9 cellular contexts compared by ENCODE assay signal in the genomic region with DNA sequence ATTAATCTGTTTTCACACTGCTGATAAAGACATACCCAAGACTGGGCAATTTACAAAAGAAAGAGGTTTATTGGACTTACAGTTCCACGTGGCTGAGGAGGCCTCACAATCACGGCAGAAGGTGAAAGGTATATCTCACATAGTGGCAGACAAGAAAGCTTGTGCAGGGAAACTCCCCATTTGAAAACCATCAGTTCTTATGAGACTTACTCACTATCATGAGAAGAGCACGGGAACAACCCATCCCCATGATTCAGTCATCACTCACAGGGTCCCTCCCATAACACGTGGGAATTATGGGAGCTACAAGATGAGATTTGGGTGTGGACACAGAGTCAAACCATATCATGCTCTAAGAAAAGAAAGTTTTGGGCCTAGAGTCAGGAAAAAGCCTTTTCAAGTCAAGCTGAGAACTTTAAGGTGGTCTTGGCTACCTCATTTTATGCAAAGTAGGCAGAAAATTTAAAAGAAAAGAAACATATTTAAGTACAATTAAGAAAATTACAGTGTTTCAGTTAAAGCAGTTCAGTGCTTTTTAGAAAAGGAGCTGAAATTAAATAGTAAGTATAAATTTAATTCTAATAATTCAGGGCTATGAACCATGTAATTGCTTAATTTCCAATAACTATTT. TPM values are rescaled to one million over a fixed set of nuclear protein-coding genes. Genes with fewer than 3 reads are reported as not detected.
DNase-seq lines count a peak whose midpoint lies in the region; ATAC-seq, FAIRE-seq and TF ChIP-seq lines count a peak whose summit lies in the region.
"Had no signal": no experiment of that assay in that cellular context is flagged by ENCODE, and none has a peak within 500 bp of the region (broad histone marks: within the 10 kb centered on the region; RNA-seq: fewer than 3 reads in every experiment).

No MANE protein-coding gene starts in this region.

- SMC1A ChIA-PET in GM12878 (lab: Charles Lee; ENCODE audit: uncharacterized antibody, unreplicated experiment): interaction anchor here (0.8 to 10.6 kb wide), 11 partner anchors 18 to 144 kb away, joined by 3 to 87 read pairs (median 3); a partner anchor contains a TSS

- H4K20me1 ChIP-seq in GM12878 (ENCODE audit: control insufficient read depth, insufficient read depth): no peaks in the 10 kb centered on the region

- CTCF ChIA-PET in GM12878 (lab: Yijun Ruan, JAX): interaction anchor here (0.6 to 3.8 kb wide), 7 partner anchors 27 to 256 kb away, joined by 3 to 75 read pairs (median 3); a partner anchor contains a TSS
- CTCF ChIA-PET in GM10248 (lab: Yijun Ruan, JAX): interaction anchor here (1.5 kb wide), 1 partner anchor 114 kb away, joined by 4 read pairs; no protein-coding TSS in a partner anchor

- TF ChIP-seq CTCF in GM12878 (IDR thresholded peaks at IDR 0.05 in 2 of 3, conservative IDR thresholded peaks at IDR 0.05 in 1 of 3; ENCODE audit: control insufficient read depth in 2 of 3, extremely low read depth in 1 of 3, insufficient read depth in 1 of 3, low read depth in 3 of 3, low read length in 3 of 3) (no peak), spleen (IDR thresholded peaks at IDR 0.05 in 8 of 11, conservative IDR thresholded peaks at IDR 0.05 in 3 of 11) (no peak), GM10248 (IDR thresholded peaks at IDR 0.05; ENCODE audit: control extremely low read depth, extremely low read depth, low read depth, missing control alignments) (no peak)

- H3K27me3 ChIP-seq in GM12878 (replicated peaks in 1 of 2; ENCODE audit: control insufficient read depth in 2 of 2, insufficient read depth in 2 of 2, low read length in 1 of 2) (no peaks in the 10 kb centered on the region), mucosa of rectum (ENCODE audit: control insufficient read depth in 2 of 2, insufficient read depth in 2 of 2, low read length in 2 of 2) (no peaks in the 10 kb centered on the region), spleen (replicated peaks in 1 of 7) (peaks cover 0 to 16% (median 0%) of the 10 kb centered on the region in 7 donors)

- in situ Hi-C loops in GM12878 (cut with MboI): no loop called here

- H3K4me3 ChIP-seq in GM12878: peak overlapping the region; percentile 90; the same call in 1 of the 2 replicates
- peak overlapping the region in 1 of 2 donors; percentile 78 for H3K4me3 ChIP-seq in mucosa of rectum (ENCODE audit: low read length in 2 of 2)
- no peak overlapping the region for H3K4me3 ChIP-seq in spleen

- intact Hi-C loops in GM12878 (cut with micrococcal nuclease; ENCODE audit: unreplicated experiment) (no loop called here), spleen (cut with DNase I; ENCODE audit: low total_unique reads) (loop anchor here (10.0 kb wide), 1 partner anchor 148 kb away; a partner anchor contains a TSS)

- no peak for FAIRE-seq in GM12878 (lab: Jason Lieb, UNC)

- no peak overlapping the region for H3K4me2 ChIP-seq in GM12878 (ENCODE audit: control insufficient read depth, insufficient read depth)

- no peak for TF ChIP-seq RAD21 in GM12878 (IDR thresholded peaks at IDR 0.05; ENCODE audit: insufficient read depth, low read depth, low read length)

- no peak overlapping the region for H3K9ac ChIP-seq in GM12878 (ENCODE audit: control insufficient read depth, insufficient read depth, low read length)
- no peak overlapping the region for H3K9ac ChIP-seq in mucosa of rectum (ENCODE audit: low read depth in 1 of 2, low read length in 2 of 2)

- H3K79me2 ChIP-seq in GM12878 (ENCODE audit: control insufficient read depth, insufficient read depth, low read length): no peaks in the 10 kb centered on the region

- no peak overlapping the region for H3K27ac ChIP-seq in GM12878 (ENCODE audit: control insufficient read depth, insufficient read depth)
- peak overlapping the region; percentile 94 to 96 for H3K27ac ChIP-seq in mucosa of rectum (ENCODE audit: low read depth in 2 of 2, low read length in 2 of 2)
- H3K27ac ChIP-seq in spleen: no peak overlapping the region
- H3K27ac ChIP-seq: neutrophil had no signal

- TF ChIP-seq EP300 in GM12878 (IDR thresholded peaks at IDR 0.05; ENCODE audit: borderline replicate concordance in 1 of 2, control insufficient read depth in 1 of 2, low read depth in 2 of 2, low read length in 2 of 2): no peak

- H2AFZ ChIP-seq in GM12878 (ENCODE audit: control insufficient read depth, low read depth, low read length): no peak overlapping the region

- RAD21 ChIA-PET in GM12878 (lab: Charles Lee; ENCODE audit: unreplicated experiment): interaction anchor here (0.8 to 3.5 kb wide), 10 partner anchors 26 to 253 kb away, joined by 3 to 22 read pairs (median 4); a partner anchor contains a TSS

- TF ChIP-seq POLR2A in GM12878 (IDR thresholded peaks at IDR 0.05; ENCODE audit: low read depth, low read length) (no peak), spleen (IDR thresholded peaks at IDR 0.05) (no peak)

- POLR2A ChIA-PET in GM12878 (lab: Charles Lee): interaction anchor here (0.5 to 1.2 kb wide), 3 partner anchors 11 to 30 kb away, joined by 3 to 7 read pairs (median 3); no protein-coding TSS in a partner anchor
- POLR2A ChIA-PET in GM10248 (lab: Yijun Ruan, JAX): no interaction called here

- ATAC-seq in GM12878: peak; percentile 44

- no peaks in the 10 kb centered on the region for H3K4me1 ChIP-seq in GM12878 (ENCODE audit: control insufficient read depth, insufficient read depth, low read length)
- H3K4me1 ChIP-seq in mucosa of rectum (ENCODE audit: control insufficient read depth in 2 of 2, insufficient read depth in 2 of 2, low read length in 2 of 2): peaks cover 6 to 12% of the 10 kb centered on the region in 2 donors
- H3K4me1 ChIP-seq in spleen: peaks cover 0 to 28% (median 21%) of the 10 kb centered on the region in 6 donors

- 64% methylated on average over 4 of the region's 4 CpGs for WGBS in GM12878 (ENCODE audit: insufficient coverage, insufficient replicate concordance, low lambda C conversion rate, missing lambda C conversion rate)
- 68 to 83% (median 79%) methylated on average over 4 of the region's 4 CpGs for WGBS in spleen, 5 donors

- peak; percentile 38 for DNase-seq in CD1c-positive myeloid dendritic cell (ENCODE audit: extremely low spot score)
- DNase-seq in HS-5 (ENCODE audit: low read depth): peak; percentile 78
- DNase-seq in GM12878 (ENCODE audit: low read depth, low spot score): peak; percentile 55
- no peak for DNase-seq in spleen
- no peak for DNase-seq in GM10248 (ENCODE audit: extremely low spot score)
- no peak for DNase-seq in NCI-H2227 (lab: John Stamatoyannopoulos, UW; ENCODE audit: unreplicated experiment)
- no peak for DNase-seq in C1 segment of cervical spinal cord (lab: John Stamatoyannopoulos, UW)

- H3K36me3 ChIP-seq in GM12878 (ENCODE audit: control insufficient read depth in 2 of 2, insufficient read depth in 2 of 2, low read length in 1 of 2): no peaks in the 10 kb centered on the region
- no peaks in the 10 kb centered on the region for H3K36me3 ChIP-seq in mucosa of rectum (ENCODE audit: control insufficient read depth in 2 of 2, insufficient read depth in 2 of 2, low read length in 2 of 2)
- H3K36me3 ChIP-seq in spleen: no peaks in the 10 kb centered on the region
- H3K36me3 ChIP-seq: neutrophil had no signal

- H3K9me3 ChIP-seq in GM12878 (replicated peaks; ENCODE audit: control insufficient read depth, insufficient read depth, low read length) (no peaks in the 10 kb centered on the region), mucosa of rectum (ENCODE audit: control insufficient read depth in 2 of 2, low read length in 2 of 2) (no peaks in the 10 kb centered on the region), spleen (no peaks in the 10 kb centered on the region)
- H3K9me3 ChIP-seq: neutrophil had no signal

- BruUV-seq in GM12878 (replicated peaks; lab: Mats Ljungman, UMichigan): no TSS peak

TF ChIP-seq in GM12878, 131 proteins besides CTCF, POLR2A, EP300 and RAD21 (continues in another document):
- TF ChIP-seq ZNF207 (IDR thresholded peaks at IDR 0.05; ENCODE audit: borderline replicate concordance) (no peak), ZNF274 (IDR thresholded peaks at IDR 0.05; ENCODE audit: insufficient read depth, insufficient read length) (no peak), NFYA (IDR thresholded peaks at IDR 0.05; ENCODE audit: borderline replicate concordance, low read depth, low read length) (no peak), NR2F1 (conservative IDR thresholded peaks at IDR 0.05) (0 out of 2 replicates have a peak, but pooled peaks have one; percentile 8), CREM (IDR thresholded peaks at IDR 0.05; ENCODE audit: low read depth) (no peak), KDM1A (IDR thresholded peaks at IDR 0.05; ENCODE audit: borderline replicate concordance) (no peak), SIX5 (IDR thresholded peaks at IDR 0.05; ENCODE audit: low read depth, low read length, severe bottlenecking) (no peak), JUNB (IDR thresholded peaks at IDR 0.05) (no peak)

RNA-seq across cellular contexts. Expression of a gene that starts 24.9 kb away (rescaled TPM):
- total RNA-seq in GM12878 (2013; cell fraction: nucleolus; rRNA removed): 1.4 TPM in 1 of 2 replicates, not detected in the other
- 5.8 and 6.1 TPM in 2 replicates for total RNA-seq in GM12878 (2014; rRNA removed)
- total RNA-seq in GM12878 (2014; rRNA removed; fragmentation: Illumina TruSeq; extraction: Trizol): 3.4 and 4.0 TPM in 2 replicates
- 4.8 and 5.1 TPM in 2 replicates for total RNA-seq in GM12878 (2021)
- polyA plus RNA-seq in GM12878 (2011; ENCODE audit: low read depth): 0.80 TPM
- 0.30 and 0.39 TPM in 2 replicates for polyA plus RNA-seq in GM12878 (2011; rRNA removed)
- polyA plus RNA-seq in GM12878 (2011; cell fraction: cytosol; rRNA removed): 0.30 and 0.46 TPM in 2 replicates
- polyA plus RNA-seq in GM12878 (2011; cell fraction: nucleus; rRNA removed): 0.39 and 0.54 TPM in 2 replicates
- 0.96 and 2.1 TPM in 2 replicates for polyA plus RNA-seq in GM12878 (2012)
- 2.8 and 5.2 TPM in 2 replicates for polyA plus RNA-seq in GM12878 (2014; fragmentation: Illumina TruSeq; extraction: Trizol)
- polyA plus RNA-seq in GM12878 (2014; fragmentation: Nextera tagmentation; extraction: Ambion mirVana): 1 to 10 TPM; 2.3 to 3.0 TPM
- 4.2 and 4.6 TPM in 2 replicates for polyA plus RNA-seq in GM12878 (2014; rRNA removed)
- polyA plus RNA-seq in GM12878 (2016; fragmentation: Nextera tagmentation; extraction: Ambion mirVana): 1 to 10 TPM; 3.9 to 4.0 TPM
- polyA minus RNA-seq in GM12878 (2011; rRNA and poly(A)+ RNA removed): 1.3 TPM in 1 of 2 replicates, not detected in the other
- polyA minus RNA-seq in GM12878 (2011; cell fraction: cytosol; rRNA and poly(A)+ RNA removed): not detected in 2 replicates
- not detected in 2 replicates for polyA minus RNA-seq in GM12878 (2011; cell fraction: nucleus; rRNA and poly(A)+ RNA removed)
- total RNA-seq in spleen: 1 to 10 TPM in 2 of 7 donors, under 1 TPM in 2, not detected in 3; 0.40 to 1.5 (median 0.93) TPM
- polyA plus RNA-seq in spleen: under 1 TPM; 0.22 to 0.61 (median 0.26) TPM

Comparison
In these comparisons a context has a peak if more than half of its experiments do, and no peak if none do; other contexts are left out.
1. DNase-seq: peak in CD1c-positive myeloid dendritic cell (single experiment), HS-5 (single experiment) and GM12878 (single experiment); none in spleen (single experiment), GM10248 (single experiment), NCI-H2227 (single experiment) and C1 segment of cervical spinal cord (0 of 14).
2. H3K27ac ChIP-seq: peak in mucosa of rectum (2 of 2); none in GM12878 (single experiment) and spleen (0 of 8).